11 cellular contexts compared by ENCODE assay signal in genomic region chr6:13484827-13485226, GRCh38. TPM values are rescaled to one million over a fixed set of nuclear protein-coding genes. Genes with fewer than 3 reads are reported as not detected.
DNase-seq lines count a peak whose midpoint lies in the region; ATAC-seq, FAIRE-seq and TF ChIP-seq lines count a peak whose summit lies in the region.
"Had no signal": no experiment of that assay in that cellular context is flagged by ENCODE, and none has a peak within 500 bp of the region (broad histone marks: within the 10 kb centered on the region; RNA-seq: fewer than 3 reads in every experiment).

No MANE protein-coding gene starts in this region.

- H3K4me1 ChIP-seq in keratinocyte (ENCODE audit: control insufficient read depth, extremely low read depth, insufficient read depth, low read length) = peaks cover 42% of the 10 kb centered on the region

- H3K4me2 ChIP-seq in keratinocyte (ENCODE audit: control insufficient read depth, extremely low read depth, insufficient read depth, low read depth, low read length) = peak overlapping the region; percentile 89

- peak overlapping the region; percentile 79 for H3K4me3 Mint-ChIP-seq in activated CD8-positive, alpha-beta memory T cell treated with anti-CD3 and anti-CD28 coated beads, Interleukin-2, amount 10 ng/mL, durations not matched to agents 7 days and 5 days
- peak overlapping the region; percentile 88 for H3K4me3 Mint-ChIP-seq in activated naive CD8-positive, alpha-beta T cell treated with anti-CD3 and anti-CD28 coated beads, Interleukin-2, amount 10 ng/mL, durations not matched to agents 7 days and 5 days

- H3K79me2 ChIP-seq in keratinocyte (ENCODE audit: control insufficient read depth, insufficient read depth, low read length) = peaks cover 39% of the 10 kb centered on the region

- FAIRE-seq in keratinocyte (lab: Jason Lieb, UNC) = no peak

- H3K27me3 ChIP-seq in keratinocyte (ENCODE audit: control insufficient read depth, extremely low read depth, insufficient read depth, low read length) = no peaks in the 10 kb centered on the region

- H3K9ac ChIP-seq in keratinocyte (ENCODE audit: control insufficient read depth, extremely low read depth, insufficient read depth, low read length) = no peak overlapping the region

- dilution Hi-C loops in keratinocyte (cut with MboI; ENCODE audit: extremely low pct_ligation_motif_present, low sequenced_read_pairs) = no loop called here

- peak overlapping the region; percentile 3 for H3K27ac ChIP-seq in keratinocyte (ENCODE audit: control insufficient read depth, insufficient read depth, low read length)
- peak overlapping the region; percentile 33 for H3K27ac ChIP-seq in temporal lobe (ENCODE audit: low read depth, low read length)

- no peaks in the 10 kb centered on the region for H3K9me1 ChIP-seq in keratinocyte (ENCODE audit: control insufficient read depth, extremely low read depth, insufficient read depth, low read length)

- peak overlapping the region; percentile 74 for H3K27ac Mint-ChIP-seq in activated CD8-positive, alpha-beta memory T cell treated with anti-CD3 and anti-CD28 coated beads, Interleukin-2, amount 10 ng/mL, durations not matched to agents 7 days and 5 days
- H3K27ac Mint-ChIP-seq in activated naive CD8-positive, alpha-beta T cell treated with anti-CD3 and anti-CD28 coated beads, Interleukin-2, amount 10 ng/mL, durations not matched to agents 7 days and 5 days = no peak overlapping the region

- CTCF ChIA-PET in activated CD8-positive, alpha-beta memory T cell treated with anti-CD3 and anti-CD28 coated beads, Interleukin-2, amount 10 ng/mL, durations not matched to agents 7 days and 5 days (lab: Charles Lee) = interaction anchor here (0.8 to 4.4 kb wide), 9 partner anchors 9 to 154 kb away, joined by 3 to 33 read pairs (median 4); partner anchors contain the start of gene SIRT5

- ATAC-seq in activated CD8-positive, alpha-beta memory T cell treated with anti-CD3 and anti-CD28 coated beads, Interleukin-2, amount 10 ng/mL, durations not matched to agents 7 days and 5 days = no peak
- no peak for ATAC-seq in activated naive CD8-positive, alpha-beta T cell treated with anti-CD3 and anti-CD28 coated beads, Interleukin-2, amount 10 ng/mL, durations not matched to agents 7 days and 5 days (ENCODE audit: low read depth)
- ATAC-seq in GM19452 (IDR thresholded peaks at IDR 0.05; ENCODE audit: unreplicated experiment) = no peak

- H4K20me1 ChIP-seq in keratinocyte (ENCODE audit: control insufficient read depth, extremely low read depth, insufficient read depth, low read length) = no peaks in the 10 kb centered on the region

- peaks cover 6% of the 10 kb centered on the region for H3K36me3 Mint-ChIP-seq in activated CD8-positive, alpha-beta memory T cell treated with anti-CD3 and anti-CD28 coated beads, Interleukin-2, amount 10 ng/mL, durations not matched to agents 7 days and 5 days
- H3K36me3 Mint-ChIP-seq in activated naive CD8-positive, alpha-beta T cell treated with anti-CD3 and anti-CD28 coated beads, Interleukin-2, amount 10 ng/mL, durations not matched to agents 7 days and 5 days = peaks cover 8% of the 10 kb centered on the region

- no peaks in the 10 kb centered on the region for H3K9me3 Mint-ChIP-seq in activated CD8-positive, alpha-beta memory T cell treated with anti-CD3 and anti-CD28 coated beads, Interleukin-2, amount 10 ng/mL, durations not matched to agents 7 days and 5 days (ENCODE audit: low read depth)
- H3K9me3 Mint-ChIP-seq in activated naive CD8-positive, alpha-beta T cell treated with anti-CD3 and anti-CD28 coated beads, Interleukin-2, amount 10 ng/mL, durations not matched to agents 7 days and 5 days = no peaks in the 10 kb centered on the region

- POLR2A ChIA-PET in activated naive CD8-positive, alpha-beta T cell treated with anti-CD3 and anti-CD28 coated beads, Interleukin-2, amount 10 ng/mL, durations not matched to agents 7 days and 5 days (lab: Charles Lee) = interaction anchor here (2.0 to 3.9 kb wide), 3 partner anchors 90 to 157 kb away, joined by 6 to 23 read pairs (median 18); partner anchors contain the start of genes SIRT5 and TBC1D7

- peaks cover 9% of the 10 kb centered on the region for H3K27me3 Mint-ChIP-seq in activated CD8-positive, alpha-beta memory T cell treated with anti-CD3 and anti-CD28 coated beads, Interleukin-2, amount 10 ng/mL, durations not matched to agents 7 days and 5 days
- H3K27me3 Mint-ChIP-seq in activated naive CD8-positive, alpha-beta T cell treated with anti-CD3 and anti-CD28 coated beads, Interleukin-2, amount 10 ng/mL, durations not matched to agents 7 days and 5 days = peaks cover 7% of the 10 kb centered on the region

- peak overlapping the region in 2 of 3 experiments; percentile 84 to 86 for H3K4me3 ChIP-seq in keratinocyte (ENCODE audit: control insufficient read depth in 2 of 3, extremely low read depth in 1 of 3, insufficient read depth in 2 of 3, low read depth in 1 of 3, low read length in 3 of 3)

- H2AFZ ChIP-seq in keratinocyte (ENCODE audit: control insufficient read depth, low read length) = no peak overlapping the region

- no peak for TF ChIP-seq CTCF in keratinocyte (optimal IDR thresholded peaks at IDR 0.05 in 1 of 3, IDR thresholded peaks at IDR 0.05 in 1 of 3, conservative IDR thresholded peaks at IDR 0.05 in 1 of 3; ENCODE audit: extremely low read depth in 1 of 3, insufficient read depth in 2 of 3, low read length in 3 of 3)

- DNase-seq in activated CD8-positive, alpha-beta memory T cell treated with anti-CD3 and anti-CD28 coated beads, Interleukin-2, amount 10 ng/mL, durations not matched to agents 7 days and 5 days = no peak
- no peak for DNase-seq in activated CD8-positive, alpha-beta memory T cell treated with anti-CD3 and anti-CD28 coated beads for 24 hours
- DNase-seq in activated naive CD8-positive, alpha-beta T cell treated with anti-CD3 and anti-CD28 coated beads, Interleukin-2, amount 10 ng/mL, durations not matched to agents 7 days and 5 days = no peak
- no peak for DNase-seq in keratinocyte (ENCODE audit: low read depth, low spot score)
- DNase-seq in stimulated activated CD4-positive, alpha-beta T cell treated with anti-CD3 and anti-CD28 coated beads, Interleukin-2, amount 100 ng/mL, for 48 hours = no peak
- DNase-seq in NCI-H345 treated with DMSO at 0.1 percent for 48 hours (lab: John Stamatoyannopoulos, UW; ENCODE audit: unreplicated experiment) = no peak
- DNase-seq: cerebellar nuclear complex; NCI-H774; stimulated activated CD4-positive, alpha-beta T cell treated with anti-CD3 and anti-CD28 coated beads, Interleukin-2, amount 100 ng/mL, for 24 hours had no signal

- peaks cover 2 to 7% of the 10 kb centered on the region in 2 experiments for H3K36me3 ChIP-seq in keratinocyte (ENCODE audit: control insufficient read depth in 2 of 2, extremely low read depth in 1 of 2, insufficient read depth in 2 of 2, low read length in 2 of 2)

- peaks cover 62% of the 10 kb centered on the region for H3K4me1 Mint-ChIP-seq in activated CD8-positive, alpha-beta memory T cell treated with anti-CD3 and anti-CD28 coated beads, Interleukin-2, amount 10 ng/mL, durations not matched to agents 7 days and 5 days
- H3K4me1 Mint-ChIP-seq in activated naive CD8-positive, alpha-beta T cell treated with anti-CD3 and anti-CD28 coated beads, Interleukin-2, amount 10 ng/mL, durations not matched to agents 7 days and 5 days = peaks cover 54% of the 10 kb centered on the region

- no peaks in the 10 kb centered on the region for H3K9me3 ChIP-seq in keratinocyte (ENCODE audit: control insufficient read depth, low read depth, low read length)

RNA-seq across cellular contexts. Expression of gene GFOD1, which starts 2.6 kb away (rescaled TPM):
- 10 to 100 TPM; 10.6 to 11.6 TPM for total RNA-seq in activated CD8-positive, alpha-beta memory T cell treated with anti-CD3 and anti-CD28 coated beads, Interleukin-2, amount 10 ng/mL, durations not matched to agents 7 days and 5 days
- 1 to 10 TPM; 5.2 to 5.9 TPM for total RNA-seq in activated naive CD8-positive, alpha-beta T cell treated with anti-CD3 and anti-CD28 coated beads, Interleukin-2, amount 10 ng/mL, durations not matched to agents 7 days and 5 days
- polyA plus RNA-seq in keratinocyte = 7.2 to 8.9 TPM (median 7.4 TPM) in 3 replicates
- polyA plus RNA-seq in keratinocyte (2011; ENCODE audit: low read depth) = 3.1 TPM
- polyA plus RNA-seq in keratinocyte (2011; cell fraction: cytosol; rRNA removed) = 5.1 and 6.3 TPM in 2 replicates
- polyA plus RNA-seq in keratinocyte (2011; cell fraction: nucleus; rRNA removed) = 16.2 and 16.8 TPM in 2 replicates
- polyA plus RNA-seq in keratinocyte (2012; ENCODE audit: low replicate concordance) = 5.5 and 7.4 TPM in 2 replicates
- 13.6 to 16.3 TPM (median 15.7 TPM) in 3 replicates for polyA minus RNA-seq in keratinocyte
- 11.1 TPM for polyA minus RNA-seq in keratinocyte (2011; cell fraction: cytosol; rRNA and poly(A)+ RNA removed)
- polyA minus RNA-seq in keratinocyte (2011; cell fraction: nucleus; rRNA and poly(A)+ RNA removed) = 18.8 and 27.3 TPM in 2 replicates
- total RNA-seq in temporal lobe = 27.0 TPM
